ENCODE assay signal across 23 cellular contexts in the genomic region with DNA sequence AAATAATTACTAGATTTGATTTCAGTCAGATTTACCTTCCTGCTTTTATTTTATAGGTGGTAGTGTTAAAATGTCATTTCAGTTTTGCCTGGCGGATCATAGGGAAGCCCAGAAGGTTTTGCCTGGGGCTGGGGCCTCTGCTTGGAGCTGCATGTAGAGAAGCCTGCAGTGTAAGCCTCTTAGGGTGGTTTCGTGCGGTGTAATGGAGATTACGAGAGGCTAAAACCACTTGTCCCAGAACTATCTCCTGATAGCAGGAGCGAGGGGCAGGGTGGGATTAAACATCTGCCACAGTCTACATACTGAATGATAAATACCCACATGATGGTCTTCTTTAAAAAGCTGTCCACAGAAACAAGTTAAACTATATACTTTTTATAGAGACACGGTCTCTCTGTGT.
"Had no signal": no experiment of that assay in that cellular context is flagged by ENCODE, and none has a peak within 500 bp of the region (broad histone marks: within the 10 kb centered on the region; RNA-seq: fewer than 3 reads in every experiment).

No MANE protein-coding gene starts in this region.

- ATAC-seq: effector memory CD8-positive, alpha-beta T cell; gastroesophageal sphincter; left cardiac atrium; sciatic nerve; stimulated activated memory B cell treated with anti-CD40 and anti-IgM and Interleukin-4, amounts not matched to agents 10 μg/mL and 1 μg/mL and 100 μg/mL, for 72 hours had no signal

- DNase-seq: effector memory CD8-positive, alpha-beta T cell; esophagus squamous epithelium; foreskin fibroblast; immature natural killer cell; kidney; left cardiac atrium; mesendoderm; naive thymus-derived CD4-positive, alpha-beta T cell; nephron progenitor cell; posterior cingulate gyrus; spleen; stimulated activated CD4-positive, alpha-beta T cell treated with anti-CD3 and anti-CD28 coated beads, Interleukin-15, amount 100 ng/mL, for 24 hours; stimulated activated CD4-positive, alpha-beta T cell treated with anti-CD3 and anti-CD28 coated beads, Interleukin-1b, Interleukin-23, amount 100 ng/mL, for 48 hours; stimulated activated CD4-positive, alpha-beta T cell treated with anti-CD3 and anti-CD28 coated beads, Interleukin-4, amount 100 ng/mL, for 24 hours; tibial artery; uterus had no signal

- H3K4me3 Mint-ChIP-seq: dendritic cell treated with granulocyte-macrophage colony-stimulating factor and Interleukin-4, amounts not matched to agents 40 ng/mL and 50 ng/mL, for 4 days; effector memory CD8-positive, alpha-beta T cell; immature natural killer cell; naive thymus-derived CD4-positive, alpha-beta T cell; nephron progenitor cell; stimulated activated memory B cell treated with anti-CD40 and anti-IgM and Interleukin-4, amounts not matched to agents 10 μg/mL and 1 μg/mL and 100 μg/mL, for 72 hours; stimulated activated naive CD8-positive, alpha-beta T cell treated with anti-CD3 and anti-CD28 coated beads, Interleukin-15, Interleukin-2, amounts not matched to agents 100 ng/mL and 50 ng/mL, for 24 hours had no signal

- H3K36me3 ChIP-seq: gastroesophageal sphincter, neutrophil, upper lobe of left lung, uterus had no signal

- H3K27ac ChIP-seq: esophagus squamous epithelium, gastroesophageal sphincter, tibial artery, uterus had no signal

- H3K27ac Mint-ChIP-seq: effector memory CD8-positive, alpha-beta T cell; immature natural killer cell; naive thymus-derived CD4-positive, alpha-beta T cell; nephron progenitor cell; stimulated activated memory B cell treated with anti-CD40 and anti-IgM and Interleukin-4, amounts not matched to agents 10 μg/mL and 1 μg/mL and 100 μg/mL, for 72 hours; stimulated activated naive CD8-positive, alpha-beta T cell treated with anti-CD3 and anti-CD28 coated beads, Interleukin-15, Interleukin-2, amounts not matched to agents 100 ng/mL and 50 ng/mL, for 24 hours had no signal

- H3K4me3 ChIP-seq: esophagus squamous epithelium, gastroesophageal sphincter, spleen, tibial artery, upper lobe of left lung, uterus had no signal

- H3K9me3 ChIP-seq: esophagus squamous epithelium, gastroesophageal sphincter, neutrophil, tibial artery, upper lobe of left lung, uterus had no signal

- H3K27me3 ChIP-seq: esophagus squamous epithelium, gastroesophageal sphincter, neutrophil, spleen, tibial artery, upper lobe of left lung, uterus had no signal

- H3K9me3 Mint-ChIP-seq: effector memory CD8-positive, alpha-beta T cell; immature natural killer cell had no signal

- H3K27me3 Mint-ChIP-seq: dendritic cell treated with granulocyte-macrophage colony-stimulating factor and Interleukin-4, amounts not matched to agents 40 ng/mL and 50 ng/mL, for 4 days had no signal
